ENCODE assay signal across 3 cellular contexts in the genomic region with DNA sequence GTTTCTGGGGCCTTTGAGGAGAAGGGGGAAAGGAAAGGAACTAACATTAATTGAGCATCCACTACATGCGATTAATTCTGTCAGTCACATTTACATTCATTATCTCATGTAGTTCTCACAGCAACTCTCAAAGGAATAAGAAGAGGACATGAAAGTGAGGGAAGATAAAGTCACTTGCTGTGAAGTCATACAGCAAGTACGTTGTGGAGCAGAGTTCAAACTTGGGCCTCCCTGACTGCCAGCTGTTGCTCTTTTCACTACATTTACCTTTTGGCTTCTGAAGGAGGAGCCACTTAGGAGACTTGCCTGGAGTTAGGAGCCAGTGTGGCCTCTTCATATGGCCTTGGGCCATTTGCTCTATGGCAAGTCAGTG.
TF ChIP-seq lines count a peak whose summit lies in the region.

No MANE protein-coding gene starts in this region.

TF ChIP-seq in HEK293, 187 proteins besides CTCF, POLR2A, EP300 and RAD21:
- peak; percentile 51 for TF ChIP-seq FEZF1 (tag by site-specific recombination; IDR thresholded peaks at IDR 0.05)
- no peak for TF ChIP-seq ZNF664 (tag by site-specific recombination; IDR thresholded peaks at IDR 0.05)

TF ChIP-seq in GM12878, 131 proteins besides CTCF, POLR2A, EP300 and RAD21:
- no peak for TF ChIP-seq BHLHE40 (IDR thresholded peaks at IDR 0.05; ENCODE audit: borderline replicate concordance in 1 of 2, low read depth in 2 of 2, low read length in 1 of 2)
- TF ChIP-seq MEF2B (IDR thresholded peaks at IDR 0.05; ENCODE audit: partially characterized antibody, poor library complexity, severe bottlenecking): peak; percentile 76
- peak; percentile 53; the same call in 1 of the 2 replicates for TF ChIP-seq TCF12 (IDR thresholded peaks at IDR 0.05; ENCODE audit: low read depth, low read length)
- TF ChIP-seq, protein P1, sequence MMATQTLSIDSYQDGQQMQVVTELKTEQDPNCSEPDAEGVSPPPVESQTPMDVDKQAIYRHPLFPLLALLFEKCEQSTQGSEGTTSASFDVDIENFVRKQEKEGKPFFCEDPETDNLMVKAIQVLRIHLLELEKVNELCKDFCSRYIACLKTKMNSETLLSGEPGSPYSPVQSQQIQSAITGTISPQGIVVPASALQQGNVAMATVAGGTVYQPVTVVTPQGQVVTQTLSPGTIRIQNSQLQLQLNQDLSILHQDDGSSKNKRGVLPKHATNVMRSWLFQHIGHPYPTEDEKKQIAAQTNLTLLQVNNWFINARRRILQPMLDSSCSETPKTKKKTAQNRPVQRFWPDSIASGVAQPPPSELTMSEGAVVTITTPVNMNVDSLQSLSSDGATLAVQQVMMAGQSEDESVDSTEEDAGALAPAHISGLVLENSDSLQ (IDR thresholded peaks at IDR 0.05): peak; percentile 70

TF ChIP-seq in HepG2, 621 proteins besides CTCF, POLR2A, EP300 and RAD21:
- no peak for TF ChIP-seq ZNF235 (CRISPR knock-in tag; IDR thresholded peaks at IDR 0.05; ENCODE audit: borderline replicate concordance)
- TF ChIP-seq, protein P2, sequence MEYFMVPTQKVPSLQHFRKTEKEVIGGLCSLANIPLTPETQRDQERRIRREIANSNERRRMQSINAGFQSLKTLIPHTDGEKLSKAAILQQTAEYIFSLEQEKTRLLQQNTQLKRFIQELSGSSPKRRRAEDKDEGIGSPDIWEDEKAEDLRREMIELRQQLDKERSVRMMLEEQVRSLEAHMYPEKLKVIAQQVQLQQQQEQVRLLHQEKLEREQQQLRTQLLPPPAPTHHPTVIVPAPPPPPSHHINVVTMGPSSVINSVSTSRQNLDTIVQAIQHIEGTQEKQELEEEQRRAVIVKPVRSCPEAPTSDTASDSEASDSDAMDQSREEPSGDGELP (IDR thresholded peaks at IDR 0.05; ENCODE audit: borderline replicate concordance, low read depth): peak; percentile 44; the same call in 1 of the 2 replicates
